In the genomic region with DNA sequence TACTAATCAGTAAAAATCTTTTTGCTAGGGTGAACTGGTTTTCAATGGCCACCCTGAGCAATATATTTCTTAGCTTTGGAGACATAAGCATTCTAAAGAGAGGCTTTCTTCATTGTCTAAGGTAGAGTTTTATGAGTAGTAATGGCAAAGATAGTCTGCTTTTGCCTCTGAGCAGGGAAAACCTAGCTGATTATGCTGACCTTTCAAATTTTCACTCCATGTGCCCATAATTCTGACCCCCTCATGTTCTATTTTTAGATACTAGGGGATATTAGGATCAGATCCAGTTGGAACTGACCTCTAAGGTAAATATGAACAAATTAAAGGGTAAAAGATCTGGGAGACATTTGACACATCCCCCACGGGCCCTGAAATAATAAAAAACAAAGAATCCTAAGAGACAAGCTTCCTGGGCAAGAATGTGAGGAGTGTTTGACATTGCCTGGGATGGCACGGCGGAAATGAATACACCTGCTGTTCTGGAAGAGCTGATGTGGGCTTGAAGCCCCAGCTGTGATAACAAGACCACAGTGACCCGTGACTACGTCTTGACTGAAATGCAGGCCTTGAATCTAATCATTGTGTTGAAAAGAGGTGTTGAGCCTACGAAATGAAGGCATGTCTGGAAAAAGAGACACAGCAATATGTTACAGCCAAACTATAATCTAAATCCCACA, we compare ENCODE assay signal across 20 cellular contexts.
"Had no signal": no experiment of that assay in that cellular context is flagged by ENCODE, and none has a peak within 500 bp of the region (broad histone marks: within the 10 kb centered on the region; RNA-seq: fewer than 3 reads in every experiment).

No MANE protein-coding gene starts in this region.

- H3K36me3 ChIP-seq: heart right ventricle, ovary, spleen, tibial nerve had no signal

- DNase-seq: effector CD8-positive, alpha-beta T cell; heart right ventricle; hypothalamus; kidney glomerular epithelial cell; mammary epithelial cell; naive thymus-derived CD4-positive, alpha-beta T cell; ovary; right cardiac atrium; spleen; stimulated activated CD4-positive, alpha-beta T cell treated with anti-CD3 and anti-CD28 coated beads, Interleukin-15, amount 100 ng/mL, for 24 hours; stimulated activated CD4-positive, alpha-beta T cell treated with anti-CD3 and anti-CD28 coated beads, Interleukin-1b, Interleukin-23, amount 100 ng/mL, for 48 hours; stimulated activated CD4-positive, alpha-beta T cell treated with anti-CD3 and anti-CD28 coated beads, Interleukin-4, amount 100 ng/mL, for 24 hours; stimulated activated naive CD8-positive, alpha-beta T cell treated with anti-CD3 and anti-CD28 coated beads, Interleukin-15, amount 100 ng/mL, for 72 hours; testis had no signal

- H3K9me3 ChIP-seq: heart right ventricle, ovary, spleen, testis, tibial nerve had no signal

- H3K27me3 ChIP-seq: heart right ventricle, ovary, spleen, testis, tibial nerve had no signal

- ATAC-seq: heart right ventricle; left lobe of liver; naive thymus-derived CD4-positive, alpha-beta T cell; right cardiac atrium; stimulated activated memory B cell treated with anti-CD40 and anti-IgM and Interleukin-4, amounts not matched to agents 10 μg/mL and 1 μg/mL and 100 μg/mL, for 72 hours; stimulated activated naive CD8-positive, alpha-beta T cell treated with anti-CD3 and anti-CD28 coated beads, Interleukin-15, amount 100 ng/mL, for 72 hours had no signal

- H3K27ac ChIP-seq: coronary artery, heart right ventricle, ovary, spleen, testis, tibial nerve had no signal

- H3K4me3 ChIP-seq: coronary artery, heart right ventricle, ovary, spleen, testis, tibial nerve had no signal

- FAIRE-seq: frontal cortex, islet of Langerhans had no signal

- H3K4me1 ChIP-seq: heart right ventricle, spleen, testis, tibial nerve had no signal
